ENCODE assay signal across 1 cellular context in genomic region chr12:27780612-27781408, GRCh38.
A peak's percentile ranks its signal among the peaks of the same experiment; 100 is the strongest.
TF ChIP-seq lines count a peak whose summit lies in the region.

No MANE protein-coding gene starts in this region.

TF ChIP-seq in HepG2, 621 proteins besides CTCF, POLR2A, EP300 and RAD21 (continued from another document and continues in another):
- TF ChIP-seq, protein P1, sequence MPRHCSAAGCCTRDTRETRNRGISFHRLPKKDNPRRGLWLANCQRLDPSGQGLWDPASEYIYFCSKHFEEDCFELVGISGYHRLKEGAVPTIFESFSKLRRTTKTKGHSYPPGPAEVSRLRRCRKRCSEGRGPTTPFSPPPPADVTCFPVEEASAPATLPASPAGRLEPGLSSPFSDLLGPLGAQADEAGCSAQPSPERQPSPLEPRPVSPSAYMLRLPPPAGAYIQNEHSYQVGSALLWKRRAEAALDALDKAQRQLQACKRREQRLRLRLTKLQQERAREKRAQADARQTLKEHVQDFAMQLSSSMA (CRISPR knock-in tag; IDR thresholded peaks at IDR 0.05): peak; percentile 77; the same call in 1 of the 2 replicates
- TF ChIP-seq TEAD3 (CRISPR knock-in tag; optimal IDR thresholded peaks at IDR 0.05; ENCODE audit: borderline replicate concordance) (peak; percentile 16), PBX2 (CRISPR knock-in tag; IDR thresholded peaks at IDR 0.05) (no peak), SRY (CRISPR knock-in tag; IDR thresholded peaks at IDR 0.05) (no peak), EED (CRISPR knock-in tag; IDR thresholded peaks at IDR 0.05) (no peak), ZSCAN31 (CRISPR knock-in tag; IDR thresholded peaks at IDR 0.05; ENCODE audit: low read depth) (no peak; the same call in 1 of the 2 replicates), ZNF773 (CRISPR knock-in tag; IDR thresholded peaks at IDR 0.05; ENCODE audit: borderline replicate concordance) (0 out of 2 replicates have a peak, but pooled peaks have one; percentile 5), GPBP1L1 (CRISPR knock-in tag; IDR thresholded peaks at IDR 0.05) (no peak), FOXP1 (IDR thresholded peaks at IDR 0.05) (no peak), FOXP1 (CRISPR knock-in tag; IDR thresholded peaks at IDR 0.05) (peak; percentile 45; the same call in 1 of the 2 replicates), ZFYVE20 (CRISPR knock-in tag; IDR thresholded peaks at IDR 0.05; ENCODE audit: borderline replicate concordance, low read depth) (no peak), ZNF430 (CRISPR knock-in tag; IDR thresholded peaks at IDR 0.05) (no peak), TCF12 (IDR thresholded peaks at IDR 0.05) (no peak), TCF12 (CRISPR knock-in tag; IDR thresholded peaks at IDR 0.05) (no peak), ZFX (CRISPR knock-in tag; IDR thresholded peaks at IDR 0.05; ENCODE audit: low read depth) (peak; percentile 84), ZNF292 (CRISPR knock-in tag; IDR thresholded peaks at IDR 0.05; ENCODE audit: borderline replicate concordance, low read depth) (peak; percentile 74), GMEB2 (CRISPR knock-in tag; IDR thresholded peaks at IDR 0.05; ENCODE audit: low read depth) (no peak), ZNF740 (CRISPR knock-in tag; IDR thresholded peaks at IDR 0.05) (no peak), ZNF737 (CRISPR knock-in tag; IDR thresholded peaks at IDR 0.05; ENCODE audit: borderline replicate concordance) (0 out of 2 replicates have a peak, but pooled peaks have one; percentile 36), HOXD1 (CRISPR knock-in tag; IDR thresholded peaks at IDR 0.05) (no peak), ZFP62 (CRISPR knock-in tag; IDR thresholded peaks at IDR 0.05) (no peak), NFE2L2 (IDR thresholded peaks at IDR 0.05; ENCODE audit: low read length) (no peak), CEBPG (CRISPR knock-in tag; IDR thresholded peaks at IDR 0.05) (no peak), ATRX (CRISPR knock-in tag; IDR thresholded peaks at IDR 0.05; ENCODE audit: borderline replicate concordance) (no peak), MIER3 (CRISPR knock-in tag; IDR thresholded peaks at IDR 0.05; ENCODE audit: borderline replicate concordance) (no peak), KLF11 (CRISPR knock-in tag; IDR thresholded peaks at IDR 0.05) (no peak), MED8 (CRISPR knock-in tag; IDR thresholded peaks at IDR 0.05; ENCODE audit: insufficient replicate concordance) (no peak), XRCC5 (optimal IDR thresholded peaks at IDR 0.05; ENCODE audit: low read length) (no peak), ZBTB10 (CRISPR knock-in tag; IDR thresholded peaks at IDR 0.05; ENCODE audit: borderline replicate concordance) (0 out of 2 replicates have a peak, but pooled peaks have one; percentile 21), SOX5 (CRISPR knock-in tag; IDR thresholded peaks at IDR 0.05; ENCODE audit: borderline replicate concordance) (no peak), KDM2A (CRISPR knock-in tag; IDR thresholded peaks at IDR 0.05; ENCODE audit: borderline replicate concordance, low read depth) (no peak; the same call in 1 of the 2 replicates), ZNF687 (CRISPR knock-in tag; IDR thresholded peaks at IDR 0.05) (peak; percentile 85), ZNF644 (CRISPR knock-in tag; IDR thresholded peaks at IDR 0.05; ENCODE audit: low read depth) (no peak)
- TF ChIP-seq, protein P2, sequence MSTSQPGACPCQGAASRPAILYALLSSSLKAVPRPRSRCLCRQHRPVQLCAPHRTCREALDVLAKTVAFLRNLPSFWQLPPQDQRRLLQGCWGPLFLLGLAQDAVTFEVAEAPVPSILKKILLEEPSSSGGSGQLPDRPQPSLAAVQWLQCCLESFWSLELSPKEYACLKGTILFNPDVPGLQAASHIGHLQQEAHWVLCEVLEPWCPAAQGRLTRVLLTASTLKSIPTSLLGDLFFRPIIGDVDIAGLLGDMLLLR (CRISPR knock-in tag; IDR thresholded peaks at IDR 0.05): 0 out of 2 replicates have a peak, but pooled peaks have one; percentile 70
- TF ChIP-seq, protein P3, sequence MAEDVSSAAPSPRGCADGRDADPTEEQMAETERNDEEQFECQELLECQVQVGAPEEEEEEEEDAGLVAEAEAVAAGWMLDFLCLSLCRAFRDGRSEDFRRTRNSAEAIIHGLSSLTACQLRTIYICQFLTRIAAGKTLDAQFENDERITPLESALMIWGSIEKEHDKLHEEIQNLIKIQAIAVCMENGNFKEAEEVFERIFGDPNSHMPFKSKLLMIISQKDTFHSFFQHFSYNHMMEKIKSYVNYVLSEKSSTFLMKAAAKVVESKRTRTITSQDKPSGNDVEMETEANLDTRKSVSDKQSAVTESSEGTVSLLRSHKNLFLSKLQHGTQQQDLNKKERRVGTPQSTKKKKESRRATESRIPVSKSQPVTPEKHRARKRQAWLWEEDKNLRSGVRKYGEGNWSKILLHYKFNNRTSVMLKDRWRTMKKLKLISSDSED (CRISPR knock-in tag; IDR thresholded peaks at IDR 0.05): no peak
- TF ChIP-seq, protein P4, sequence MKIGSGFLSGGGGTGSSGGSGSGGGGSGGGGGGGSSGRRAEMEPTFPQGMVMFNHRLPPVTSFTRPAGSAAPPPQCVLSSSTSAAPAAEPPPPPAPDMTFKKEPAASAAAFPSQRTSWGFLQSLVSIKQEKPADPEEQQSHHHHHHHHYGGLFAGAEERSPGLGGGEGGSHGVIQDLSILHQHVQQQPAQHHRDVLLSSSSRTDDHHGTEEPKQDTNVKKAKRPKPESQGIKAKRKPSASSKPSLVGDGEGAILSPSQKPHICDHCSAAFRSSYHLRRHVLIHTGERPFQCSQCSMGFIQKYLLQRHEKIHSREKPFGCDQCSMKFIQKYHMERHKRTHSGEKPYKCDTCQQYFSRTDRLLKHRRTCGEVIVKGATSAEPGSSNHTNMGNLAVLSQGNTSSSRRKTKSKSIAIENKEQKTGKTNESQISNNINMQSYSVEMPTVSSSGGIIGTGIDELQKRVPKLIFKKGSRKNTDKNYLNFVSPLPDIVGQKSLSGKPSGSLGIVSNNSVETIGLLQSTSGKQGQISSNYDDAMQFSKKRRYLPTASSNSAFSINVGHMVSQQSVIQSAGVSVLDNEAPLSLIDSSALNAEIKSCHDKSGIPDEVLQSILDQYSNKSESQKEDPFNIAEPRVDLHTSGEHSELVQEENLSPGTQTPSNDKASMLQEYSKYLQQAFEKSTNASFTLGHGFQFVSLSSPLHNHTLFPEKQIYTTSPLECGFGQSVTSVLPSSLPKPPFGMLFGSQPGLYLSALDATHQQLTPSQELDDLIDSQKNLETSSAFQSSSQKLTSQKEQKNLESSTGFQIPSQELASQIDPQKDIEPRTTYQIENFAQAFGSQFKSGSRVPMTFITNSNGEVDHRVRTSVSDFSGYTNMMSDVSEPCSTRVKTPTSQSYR (CRISPR knock-in tag; IDR thresholded peaks at IDR 0.05; ENCODE audit: borderline replicate concordance): no peak
- TF ChIP-seq, protein P5, sequence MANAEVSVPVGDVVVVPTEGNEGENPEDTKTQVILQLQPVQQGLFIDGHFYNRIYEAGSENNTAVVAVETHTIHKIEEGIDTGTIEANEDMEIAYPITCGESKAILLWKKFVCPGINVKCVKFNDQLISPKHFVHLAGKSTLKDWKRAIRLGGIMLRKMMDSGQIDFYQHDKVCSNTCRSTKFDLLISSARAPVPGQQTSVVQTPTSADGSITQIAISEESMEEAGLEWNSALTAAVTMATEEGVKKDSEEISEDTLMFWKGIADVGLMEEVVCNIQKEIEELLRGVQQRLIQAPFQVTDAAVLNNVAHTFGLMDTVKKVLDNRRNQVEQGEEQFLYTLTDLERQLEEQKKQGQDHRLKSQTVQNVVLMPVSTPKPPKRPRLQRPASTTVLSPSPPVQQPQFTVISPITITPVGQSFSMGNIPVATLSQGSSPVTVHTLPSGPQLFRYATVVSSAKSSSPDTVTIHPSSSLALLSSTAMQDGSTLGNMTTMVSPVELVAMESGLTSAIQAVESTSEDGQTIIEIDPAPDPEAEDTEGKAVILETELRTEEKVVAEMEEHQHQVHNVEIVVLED (CRISPR knock-in tag; IDR thresholded peaks at IDR 0.05; ENCODE audit: borderline replicate concordance): no peak
- TF ChIP-seq, protein P6, sequence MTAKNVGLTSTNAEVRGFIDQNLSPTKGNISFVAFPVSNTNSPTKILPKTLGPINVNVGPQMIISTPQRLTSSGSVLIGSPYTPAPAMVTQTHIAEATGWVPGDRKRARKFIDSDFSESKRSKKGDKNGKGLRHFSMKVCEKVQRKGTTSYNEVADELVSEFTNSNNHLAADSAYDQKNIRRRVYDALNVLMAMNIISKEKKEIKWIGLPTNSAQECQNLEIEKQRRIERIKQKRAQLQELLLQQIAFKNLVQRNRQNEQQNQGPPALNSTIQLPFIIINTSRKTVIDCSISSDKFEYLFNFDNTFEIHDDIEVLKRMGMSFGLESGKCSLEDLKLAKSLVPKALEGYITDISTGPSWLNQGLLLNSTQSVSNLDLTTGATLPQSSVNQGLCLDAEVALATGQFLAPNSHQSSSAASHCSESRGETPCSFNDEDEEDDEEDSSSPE (CRISPR knock-in tag; IDR thresholded peaks at IDR 0.05): no peak
